24 cellular contexts compared by ENCODE assay signal in genomic region chr9:109496126-109496707, GRCh38. TPM values are rescaled to one million over a fixed set of nuclear protein-coding genes. Genes with fewer than 3 reads are reported as not detected.
DNase-seq lines count a peak whose midpoint lies in the region; ATAC-seq and TF ChIP-seq lines count a peak whose summit lies in the region.
"Had no signal": no experiment of that assay in that cellular context is flagged by ENCODE, and none has a peak within 500 bp of the region (broad histone marks: within the 10 kb centered on the region; RNA-seq: fewer than 3 reads in every experiment).

No MANE protein-coding gene starts in this region.

- peak; percentile 35 for ATAC-seq in mucosa of descending colon
- ATAC-seq in HG02623 (IDR thresholded peaks at IDR 0.05; ENCODE audit: unreplicated experiment) = no peak
- ATAC-seq: activated T-cell treated with anti-CD3 and anti-CD28 coated beads, Interleukin-2, amount 50 U/mL, for 72 hours had no signal

- TF ChIP-seq POLR2A in breast epithelium (IDR thresholded peaks at IDR 0.05) (no peak), esophagus squamous epithelium (IDR thresholded peaks at IDR 0.05) (no peak)

- no peaks in the 10 kb centered on the region for H3K36me3 ChIP-seq in breast epithelium
- H3K36me3 ChIP-seq in esophagus squamous epithelium = no peaks in the 10 kb centered on the region
- H3K36me3 ChIP-seq in mucosa of descending colon (ENCODE audit: low read depth) = no peaks in the 10 kb centered on the region
- H3K36me3 ChIP-seq: BE2C had no signal

- peaks cover 0 to 4% of the 10 kb centered on the region in 2 donors for H3K4me1 ChIP-seq in breast epithelium
- H3K4me1 ChIP-seq in esophagus squamous epithelium = peaks cover 0 to 42% (median 16%) of the 10 kb centered on the region in 3 donors
- H3K4me1 ChIP-seq in mucosa of descending colon (ENCODE audit: low read depth) = peaks cover 27% of the 10 kb centered on the region
- H3K4me1 ChIP-seq: BE2C had no signal

- WGBS in esophagus squamous epithelium, 2 donors = 81 to 87% methylated on average over 6 of the region's 6 CpGs

- no peak overlapping the region for H3K4me3 ChIP-seq in breast epithelium
- H3K4me3 ChIP-seq in esophagus squamous epithelium = peak overlapping the region in 3 of 4 donors; percentile 0 to 64 (median 53)
- no peak overlapping the region for H3K4me3 ChIP-seq in mucosa of descending colon

- CTCF ChIA-PET in MCF 10A (lab: Yijun Ruan, JAX) = interaction anchor here (0.7 to 2.8 kb wide), 9 partner anchors 12 to 320 kb away, joined by 3 to 16 read pairs (median 3); no protein-coding TSS in a partner anchor

- H3K36me3 Mint-ChIP-seq in MCF 10A (ENCODE audit: insufficient read depth, unreplicated experiment) (no peaks in the 10 kb centered on the region), type B pancreatic cell (no peaks in the 10 kb centered on the region)

- H3K4me3 Mint-ChIP-seq in MCF 10A (ENCODE audit: unreplicated experiment) (peak overlapping the region; percentile 71), type B pancreatic cell (peak overlapping the region; percentile 83)
- H3K4me3 Mint-ChIP-seq: activated T-cell treated with anti-CD3 and anti-CD28 coated beads, Interleukin-2, amount 50 U/mL, for 72 hours; stimulated activated naive CD8-positive, alpha-beta T cell treated with anti-CD3 and anti-CD28 coated beads, Interleukin-15, Interleukin-2, amounts not matched to agents 100 ng/mL and 50 ng/mL, for 24 hours had no signal

- H3K4me1 Mint-ChIP-seq in MCF 10A (ENCODE audit: insufficient read depth, unreplicated experiment) (peaks cover 19% of the 10 kb centered on the region), type B pancreatic cell (ENCODE audit: unreplicated experiment) (no peaks in the 10 kb centered on the region)

- POLR2A ChIA-PET in MCF 10A (lab: Yijun Ruan, JAX) = interaction anchor here (0.5 to 2.1 kb wide), 12 partner anchors 8 to 88 kb away, joined by 3 to 10 read pairs (median 4); no protein-coding TSS in a partner anchor

- H3K27me3 ChIP-seq in breast epithelium (no peaks in the 10 kb centered on the region), esophagus squamous epithelium (peaks cover 0 to 53% (median 0%) of the 10 kb centered on the region in 4 donors)

- no peak overlapping the region for H3K27ac ChIP-seq in breast epithelium
- H3K27ac ChIP-seq in esophagus squamous epithelium = no peak overlapping the region
- H3K27ac ChIP-seq: dorsolateral prefrontal cortex, KMS-11 had no signal

- intact Hi-C loops in MCF 10A (cut with micrococcal nuclease) = no loop called here
- intact Hi-C loops in breast epithelium (cut with DNase I; ENCODE audit: low total_unique reads) = no loop called here
- intact Hi-C loops in esophagus squamous epithelium (cut with DNase I) = no loop called here
- intact Hi-C loops in mucosa of descending colon (cut with DNase I, micrococcal nuclease) = no loop called here

- TF ChIP-seq CTCF in MCF 10A (IDR thresholded peaks at IDR 0.05; ENCODE audit: unreplicated experiment) = no peak
- no peak for TF ChIP-seq CTCF in breast epithelium (IDR thresholded peaks at IDR 0.05)
- no peak for TF ChIP-seq CTCF in esophagus squamous epithelium (IDR thresholded peaks at IDR 0.05)
- TF ChIP-seq CTCF in mucosa of descending colon (IDR thresholded peaks at IDR 0.05) = no peak
- TF ChIP-seq CTCF in type B pancreatic cell (conservative IDR thresholded peaks at IDR 0.05) = no peak

- H3K27me3 Mint-ChIP-seq in MCF 10A (ENCODE audit: insufficient read depth, unreplicated experiment) (peaks cover 17% of the 10 kb centered on the region), type B pancreatic cell (peaks cover 63% of the 10 kb centered on the region)

- H3K27ac Mint-ChIP-seq in MCF 10A (ENCODE audit: low read depth, unreplicated experiment) (no peak overlapping the region), type B pancreatic cell (peak overlapping the region; percentile 15)
- H3K27ac Mint-ChIP-seq: activated T-cell treated with anti-CD3 and anti-CD28 coated beads, Interleukin-2, amount 50 U/mL, for 72 hours; stimulated activated naive CD8-positive, alpha-beta T cell treated with anti-CD3 and anti-CD28 coated beads, Interleukin-15, Interleukin-2, amounts not matched to agents 100 ng/mL and 50 ng/mL, for 24 hours had no signal

- H3K9me3 Mint-ChIP-seq in MCF 10A (ENCODE audit: unreplicated experiment) (no peaks in the 10 kb centered on the region), type B pancreatic cell (no peaks in the 10 kb centered on the region)
- H3K9me3 Mint-ChIP-seq: activated T-cell treated with anti-CD3 and anti-CD28 coated beads, Interleukin-2, amount 50 U/mL, for 72 hours; stimulated activated naive CD8-positive, alpha-beta T cell treated with anti-CD3 and anti-CD28 coated beads, Interleukin-15, Interleukin-2, amounts not matched to agents 100 ng/mL and 50 ng/mL, for 24 hours had no signal

- TSS peak; percentile 38 for BruUV-seq in MCF 10A (replicated peaks; lab: Mats Ljungman, UMichigan)

- DNase-seq in MCF 10A (ENCODE audit: unreplicated experiment) = no peak
- DNase-seq in breast epithelium (ENCODE audit: low spot score in 2 of 2) = no peak
- no peak for DNase-seq in esophagus squamous epithelium (lab: John Stamatoyannopoulos, UW)
- no peak for DNase-seq in mucosa of descending colon
- no peak for DNase-seq in type B pancreatic cell (ENCODE audit: extremely low spot score, unreplicated experiment)
- no peak for DNase-seq in AML-193 (lab: John Stamatoyannopoulos, UW)
- no peak for DNase-seq in inferior parietal cortex (ENCODE audit: extremely low spot score)
- DNase-seq: 8988T; activated CD4-positive, alpha-beta T cell treated with anti-CD3 and anti-CD28 coated beads for 48 hours; activated naive CD4-positive, alpha-beta T cell treated with anti-CD3 and anti-CD28 coated beads, Interleukin-2, amount 50 U/mL, for 16 hours; activated T-cell treated with anti-CD3 and anti-CD28 coated beads, Interleukin-2, amount 50 U/mL, for 72 hours; BE2C; caudate nucleus; DND-41; dorsolateral prefrontal cortex; kidney glomerular epithelial cell; SHP77; stimulated activated CD4-positive, alpha-beta T cell treated with anti-CD3 and anti-CD28 coated beads, Interleukin-4, amount 100 ng/mL, for 24 hours; T-helper 1 cell; trophoblast cell had no signal

- no peaks in the 10 kb centered on the region for H3K9me3 ChIP-seq in breast epithelium
- H3K9me3 ChIP-seq in esophagus squamous epithelium = no peaks in the 10 kb centered on the region
- H3K9me3 ChIP-seq in mucosa of descending colon = no peaks in the 10 kb centered on the region
- H3K9me3 ChIP-seq: BE2C had no signal

RNA-seq across cellular contexts. Expression of gene PTPN3, which starts 1.9 kb away (rescaled TPM):
- total RNA-seq in MCF 10A (2022) (6.3 and 6.9 TPM in 2 replicates), breast epithelium (10 to 100 TPM in 2 of 3 donors, 1 to 10 TPM in 1; 4.2 to 21.2 (median 14.4) TPM), esophagus squamous epithelium (10 to 100 TPM; 11.8 to 21.6 (median 14.1) TPM), mucosa of descending colon (10 to 100 TPM; 13.2 to 30.3 (median 25.8) TPM), type B pancreatic cell (ENCODE audit: low replicate concordance) (4.9 and 8.1 TPM in 2 replicates)
- total RNA-seq: OCI-LY7 had no signal

Comparison
In these comparisons a context has a peak if more than half of its experiments do, and no peak if none do; other contexts are left out.
1. H3K4me3 ChIP-seq: peak in esophagus squamous epithelium (3 of 4); none in breast epithelium (0 of 3) and mucosa of descending colon (single experiment).